Comparison of ENCODE assay signal across 26 cellular contexts in genomic region chr9:73091909-73092308, GRCh38.
"Had no signal": no experiment of that assay in that cellular context is flagged by ENCODE, and none has a peak within 500 bp of the region (broad histone marks: within the 10 kb centered on the region; RNA-seq: fewer than 3 reads in every experiment).

No MANE protein-coding gene starts in this region.

- DNase-seq: dermis blood vessel endothelial cell; effector memory CD4-positive, alpha-beta T cell; foreskin keratinocyte; heart left ventricle; kidney; left ventricle myocardium inferior; lower lobe of right lung; naive thymus-derived CD8-positive, alpha-beta T cell; nephron progenitor cell; nucleus accumbens; ovary; posterior cingulate gyrus; psoas muscle; right cardiac atrium; stimulated activated CD4-positive, alpha-beta T cell treated with anti-CD3 and anti-CD28 coated beads, Interleukin-2, amount 100 ng/mL, for 24 hours; stimulated activated CD4-positive, alpha-beta T cell treated with anti-CD3 and anti-CD28 coated beads, Interleukin-4, amount 100 ng/mL, for 24 hours; stimulated activated naive CD4-positive, alpha-beta T cell treated with Interleukin-2 at 50 U/mL for 16 hours; stomach; thyroid gland had no signal

- H3K4me1 ChIP-seq: foreskin keratinocyte, gastroesophageal sphincter, left ventricle myocardium inferior had no signal

- H3K9me3 ChIP-seq: esophagus muscularis mucosa, gastroesophageal sphincter, heart left ventricle, left ventricle myocardium inferior, lower lobe of right lung, ovary, psoas muscle, stomach, thyroid gland had no signal

- H3K36me3 ChIP-seq: esophagus muscularis mucosa, gastroesophageal sphincter, heart left ventricle, left ventricle myocardium inferior, lower lobe of right lung, ovary, stomach, thyroid gland had no signal

- H3K27ac Mint-ChIP-seq: naive thymus-derived CD8-positive, alpha-beta T cell; nephron progenitor cell; stimulated activated effector memory CD8-positive, alpha-beta T cell treated with anti-CD3 and anti-CD28 coated beads, Interleukin-12 subunit alpha, Interleukin-12 subunit beta, amount 100 ng/mL, for 72 hours; type B pancreatic cell had no signal

- H3K27me3 Mint-ChIP-seq: type B pancreatic cell had no signal

- H3K27me3 ChIP-seq: esophagus muscularis mucosa, foreskin keratinocyte, gastroesophageal sphincter, heart left ventricle, hepatocyte, ovary, stomach, thyroid gland had no signal

- H3K27ac ChIP-seq: coronary artery, esophagus muscularis mucosa, foreskin keratinocyte, gastroesophageal sphincter, heart left ventricle, hepatocyte, left ventricle myocardium inferior, lower lobe of right lung, ovary, psoas muscle, skin epidermis, stomach, thyroid gland had no signal

- H3K4me1 Mint-ChIP-seq: nephron progenitor cell; stimulated activated effector memory CD8-positive, alpha-beta T cell treated with anti-CD3 and anti-CD28 coated beads, Interleukin-12 subunit alpha, Interleukin-12 subunit beta, amount 100 ng/mL, for 72 hours had no signal

- H3K4me3 ChIP-seq: coronary artery, esophagus muscularis mucosa, gastroesophageal sphincter, heart left ventricle, hepatocyte, left ventricle myocardium inferior, lower lobe of right lung, ovary, psoas muscle, skin epidermis, stomach, thyroid gland had no signal

- H3K4me3 Mint-ChIP-seq: naive thymus-derived CD8-positive, alpha-beta T cell; nephron progenitor cell; stimulated activated effector memory CD8-positive, alpha-beta T cell treated with anti-CD3 and anti-CD28 coated beads, Interleukin-12 subunit alpha, Interleukin-12 subunit beta, amount 100 ng/mL, for 72 hours; type B pancreatic cell had no signal

- ATAC-seq: foreskin keratinocyte; gastroesophageal sphincter; heart left ventricle; lower lobe of right lung; naive thymus-derived CD8-positive, alpha-beta T cell; psoas muscle; right cardiac atrium; stimulated activated effector memory CD8-positive, alpha-beta T cell treated with anti-CD3 and anti-CD28 coated beads, Interleukin-12 subunit alpha, Interleukin-12 subunit beta, amount 100 ng/mL, for 72 hours had no signal

- H3K9me3 Mint-ChIP-seq: naive thymus-derived CD8-positive, alpha-beta T cell; nephron progenitor cell; stimulated activated effector memory CD8-positive, alpha-beta T cell treated with anti-CD3 and anti-CD28 coated beads, Interleukin-12 subunit alpha, Interleukin-12 subunit beta, amount 100 ng/mL, for 72 hours; type B pancreatic cell had no signal

- H3K36me3 Mint-ChIP-seq: stimulated activated effector memory CD8-positive, alpha-beta T cell treated with anti-CD3 and anti-CD28 coated beads, Interleukin-12 subunit alpha, Interleukin-12 subunit beta, amount 100 ng/mL, for 72 hours; type B pancreatic cell had no signal
